Comparison of ENCODE assay signal across 12 cellular contexts in genomic region chr10:128180843-128181242, GRCh38. TPM values are rescaled to one million over a fixed set of nuclear protein-coding genes. Genes with fewer than 3 reads are reported as not detected.
DNase-seq lines count a peak whose midpoint lies in the region; ATAC-seq and TF ChIP-seq lines count a peak whose summit lies in the region.
"Had no signal": no experiment of that assay in that cellular context is flagged by ENCODE, and none has a peak within 500 bp of the region (broad histone marks: within the 10 kb centered on the region; RNA-seq: fewer than 3 reads in every experiment).

No MANE protein-coding gene starts in this region.

- intact Hi-C loops in activated CD8-positive, alpha-beta T cell treated with anti-CD3 and anti-CD28 coated beads for 36 hours (cut with micrococcal nuclease): no loop called here
- intact Hi-C loops in naive thymus-derived CD4-positive, alpha-beta T cell (cut with micrococcal nuclease): loop anchor here (1.0 to 2.0 kb wide), 2 partner anchors 29 to 30 kb away; no protein-coding TSS in a partner anchor

- no peaks in the 10 kb centered on the region for H3K27me3 ChIP-seq in BLaER1 treated with 17β-estradiol and CSF1 and Interleukin-3, amounts not matched to agents 10 nM and 100 nM
- H3K27me3 ChIP-seq in naive thymus-derived CD4-positive, alpha-beta T cell (ENCODE audit: control insufficient read depth in 2 of 2, insufficient read depth in 2 of 2, low read length in 2 of 2): no peaks in the 10 kb centered on the region

- no peaks in the 10 kb centered on the region for H3K27me3 Mint-ChIP-seq in activated CD8-positive, alpha-beta T cell treated with anti-CD3 and anti-CD28 coated beads for 36 hours
- peaks cover 0 to 22% (median 0%) of the 10 kb centered on the region in 5 donors for H3K27me3 Mint-ChIP-seq in naive thymus-derived CD4-positive, alpha-beta T cell

- peak overlapping the region in 9 of 10 experiments; percentile 20 to 78 (median 68); a peak in 17 of 20 replicates for H3K4me3 ChIP-seq in BLaER1 treated with 17β-estradiol and CSF1 and Interleukin-3, amounts not matched to agents 10 nM and 100 nM
- peak overlapping the region; percentile 38 for H3K4me3 ChIP-seq in Jurkat, Clone E6-1 (ENCODE audit: low read length)
- H3K4me3 ChIP-seq in naive thymus-derived CD4-positive, alpha-beta T cell (ENCODE audit: low read length): no peak overlapping the region
- H3K4me3 ChIP-seq: GM23248 had no signal

- H3K36me3 ChIP-seq in BLaER1 treated with 17β-estradiol and CSF1 and Interleukin-3, amounts not matched to agents 10 nM and 100 nM: peaks cover 0 to 29% (median 21%) of the 10 kb centered on the region in 11 experiments; a peak in 15 of 22 replicates
- H3K36me3 ChIP-seq in naive thymus-derived CD4-positive, alpha-beta T cell (ENCODE audit: control insufficient read depth in 2 of 3, insufficient read depth in 3 of 3, low read length in 3 of 3): no peaks in the 10 kb centered on the region

- no peaks in the 10 kb centered on the region for H4K20me1 ChIP-seq in BLaER1 treated with 17β-estradiol and CSF1 and Interleukin-3, amounts not matched to agents 10 nM and 100 nM

- CTCF ChIA-PET in activated CD8-positive, alpha-beta T cell treated with anti-CD3 and anti-CD28 coated beads for 36 hours (lab: Charles Lee): interaction anchor here (0.9 to 2.4 kb wide), 8 partner anchors 8 to 112 kb away, joined by 3 to 18 read pairs (median 6); no protein-coding TSS in a partner anchor
- CTCF ChIA-PET in naive thymus-derived CD4-positive, alpha-beta T cell (lab: Charles Lee): interaction anchor here (0.9 to 1.3 kb wide), 4 partner anchors 11 to 145 kb away, joined by 3 to 8 read pairs (median 4); no protein-coding TSS in a partner anchor

- peak overlapping the region; percentile 67 for H3K4me3 Mint-ChIP-seq in activated CD8-positive, alpha-beta T cell treated with anti-CD3 and anti-CD28 coated beads for 36 hours
- peak overlapping the region; percentile 25 to 90 (median 72) for H3K4me3 Mint-ChIP-seq in naive thymus-derived CD4-positive, alpha-beta T cell

- H3K9me3 ChIP-seq in BLaER1 treated with 17β-estradiol and CSF1 and Interleukin-3, amounts not matched to agents 10 nM and 100 nM (replicated peaks in 1 of 11): peaks cover 33 to 50% (median 45%) of the 10 kb centered on the region in 11 experiments
- no peaks in the 10 kb centered on the region for H3K9me3 ChIP-seq in naive thymus-derived CD4-positive, alpha-beta T cell (ENCODE audit: control insufficient read depth in 2 of 3, low read length in 3 of 3)

- peaks cover 6% of the 10 kb centered on the region for H3K9me3 Mint-ChIP-seq in activated CD8-positive, alpha-beta T cell treated with anti-CD3 and anti-CD28 coated beads for 36 hours
- peaks cover 3 to 14% (median 6%) of the 10 kb centered on the region in 11 donors for H3K9me3 Mint-ChIP-seq in naive thymus-derived CD4-positive, alpha-beta T cell

- POLR2A ChIA-PET in activated CD8-positive, alpha-beta T cell treated with anti-CD3 and anti-CD28 coated beads for 36 hours (lab: Charles Lee): no interaction called here
- POLR2A ChIA-PET in naive thymus-derived CD4-positive, alpha-beta T cell (lab: Charles Lee): interaction anchor here (1.0 to 1.6 kb wide), 3 partner anchors 21 to 30 kb away, joined by 4 to 8 read pairs (median 6); no protein-coding TSS in a partner anchor

- H3K4me1 ChIP-seq in BLaER1 treated with 17β-estradiol and CSF1 and Interleukin-3, amounts not matched to agents 10 nM and 100 nM: peaks cover 17 to 43% (median 40%) of the 10 kb centered on the region in 10 experiments
- peaks cover 0 to 14% of the 10 kb centered on the region in 2 donors for H3K4me1 ChIP-seq in naive thymus-derived CD4-positive, alpha-beta T cell (ENCODE audit: control insufficient read depth in 2 of 2, insufficient read depth in 2 of 2, low read length in 2 of 2)

- no peak for TF ChIP-seq CTCF in activated CD8-positive, alpha-beta T cell treated with anti-CD3 and anti-CD28 coated beads for 36 hours (IDR thresholded peaks at IDR 0.05)

- peak overlapping the region in 10 of 11 experiments; percentile 34 to 89 (median 83); a peak in 18 of 22 replicates for H3K9ac ChIP-seq in BLaER1 treated with 17β-estradiol and CSF1 and Interleukin-3, amounts not matched to agents 10 nM and 100 nM
- H3K9ac ChIP-seq: GM23248 had no signal

- H3K27ac ChIP-seq in BLaER1 treated with 17β-estradiol and CSF1 and Interleukin-3, amounts not matched to agents 10 nM and 100 nM: peak overlapping the region in 10 of 11 experiments; percentile 22 to 92 (median 88); a peak in 19 of 22 replicates
- peak overlapping the region; percentile 29 for H3K27ac ChIP-seq in naive thymus-derived CD4-positive, alpha-beta T cell (ENCODE audit: low read depth, low read length)
- H3K27ac ChIP-seq: GM23248 had no signal

- peak overlapping the region; percentile 66 to 90 (median 76) for H3K4me2 ChIP-seq in BLaER1 treated with 17β-estradiol and CSF1 and Interleukin-3, amounts not matched to agents 10 nM and 100 nM

- peak; percentile 98 for DNase-seq in Jurkat, Clone E6-1 (ENCODE audit: low read depth, low spot score)
- peak; percentile 80 for DNase-seq in activated CD8-positive, alpha-beta T cell treated with anti-CD3 and anti-CD28 coated beads for 36 hours
- peak in 8 of 9 donors; percentile 41 to 80 (median 65) for DNase-seq in naive thymus-derived CD4-positive, alpha-beta T cell
- DNase-seq in pons (ENCODE audit: low spot score): no peak
- DNase-seq: caudate nucleus, GM23248, IMR-90, NCI-H226 had no signal

- peaks cover 25% of the 10 kb centered on the region for H3K4me1 Mint-ChIP-seq in activated CD8-positive, alpha-beta T cell treated with anti-CD3 and anti-CD28 coated beads for 36 hours (ENCODE audit: low read depth)
- peaks cover 14 to 54% (median 33%) of the 10 kb centered on the region in 7 donors for H3K4me1 Mint-ChIP-seq in naive thymus-derived CD4-positive, alpha-beta T cell

- peak; percentile 95 for ATAC-seq in activated CD8-positive, alpha-beta T cell treated with anti-CD3 and anti-CD28 coated beads for 36 hours
- peak; percentile 82 for ATAC-seq in naive thymus-derived CD4-positive, alpha-beta T cell
- ATAC-seq in HG02588 (IDR thresholded peaks at IDR 0.05; ENCODE audit: unreplicated experiment) (no peak), HG02623 (IDR thresholded peaks at IDR 0.05; ENCODE audit: unreplicated experiment) (no peak), HG03565 (IDR thresholded peaks at IDR 0.05; ENCODE audit: unreplicated experiment) (no peak)

- H3K27ac Mint-ChIP-seq in activated CD8-positive, alpha-beta T cell treated with anti-CD3 and anti-CD28 coated beads for 36 hours: peak overlapping the region; percentile 79
- H3K27ac Mint-ChIP-seq in naive thymus-derived CD4-positive, alpha-beta T cell: peak overlapping the region; percentile 63 to 96 (median 82)

- H3K36me3 Mint-ChIP-seq in activated CD8-positive, alpha-beta T cell treated with anti-CD3 and anti-CD28 coated beads for 36 hours (ENCODE audit: low read depth): peaks cover 4% of the 10 kb centered on the region
- peaks cover 0 to 29% (median 3%) of the 10 kb centered on the region in 5 donors for H3K36me3 Mint-ChIP-seq in naive thymus-derived CD4-positive, alpha-beta T cell

RNA-seq across cellular contexts. Expression of gene MKI67, which starts 54.6 kb away (rescaled TPM):
- 52.6 TPM for polyA plus RNA-seq in Jurkat, Clone E6-1 (2012; ENCODE audit: insufficient read depth, insufficient read length)
- 100 to 1,000 TPM; 205 to 230 TPM for total RNA-seq in activated CD8-positive, alpha-beta T cell treated with anti-CD3 and anti-CD28 coated beads for 36 hours
- 100 to 1,000 TPM in 1 of 5 experiments, 1 to 10 TPM in 2, under 1 TPM in 2; 0.05 to 219 (median 1.6) TPM for total RNA-seq in naive thymus-derived CD4-positive, alpha-beta T cell
- polyA plus RNA-seq in naive thymus-derived CD4-positive, alpha-beta T cell: under 1 TPM; 0.12 to 0.20 TPM

Comparison
In these comparisons a context has a peak if more than half of its experiments do, and no peak if none do; other contexts are left out.
1. ATAC-seq: peak in activated CD8-positive, alpha-beta T cell treated with anti-CD3 and anti-CD28 coated beads for 36 hours (single experiment) and naive thymus-derived CD4-positive, alpha-beta T cell (single experiment); none in HG02588 (single experiment), HG02623 (single experiment) and HG03565 (single experiment).